Comparison of ENCODE assay signal across 13 cellular contexts in genomic region chr6:136644597-136644952, GRCh38.
A peak's percentile ranks its signal among the peaks of the same experiment; 100 is the strongest.
DNase-seq lines count a peak whose midpoint lies in the region; ATAC-seq, FAIRE-seq and TF ChIP-seq lines count a peak whose summit lies in the region.
"Had no signal": no experiment of that assay in that cellular context is flagged by ENCODE, and none has a peak within 500 bp of the region (broad histone marks: within the 10 kb centered on the region; RNA-seq: fewer than 3 reads in every experiment).

No MANE protein-coding gene starts in this region.

- TF ChIP-seq POLR2A in A549 (IDR thresholded peaks at IDR 0.05; ENCODE audit: low read length) (no peak), HCT116 (IDR thresholded peaks at IDR 0.05; ENCODE audit: borderline replicate concordance, extremely low read depth, insufficient read depth, insufficient read length) (no peak)

- WGBS in A549 (ENCODE audit: missing lambda C conversion rate) = 91% methylated on average over 4 of the region's 4 CpGs
- WGBS in pancreas, 2 donors = 78 to 83% methylated on average over 4 of the region's 4 CpGs

- H3K79me2 ChIP-seq in HCT116 (ENCODE audit: insufficient read depth, low read length) = no peaks in the 10 kb centered on the region
- no peaks in the 10 kb centered on the region for H3K79me2 ChIP-seq in astrocyte (ENCODE audit: insufficient read depth, low read length)

- H4K20me1 ChIP-seq in HCT116 (ENCODE audit: insufficient read depth) = no peaks in the 10 kb centered on the region
- H4K20me1 ChIP-seq in astrocyte (ENCODE audit: insufficient read depth, low read length) = no peaks in the 10 kb centered on the region

- CTCF ChIA-PET in A549 (lab: Yijun Ruan, JAX) = interaction anchor here (0.5 to 12.7 kb wide), 44 partner anchors 8 to 527 kb away, joined by 3 to 146 read pairs (median 5); partner anchors contain the start of genes MAP3K5 and SLC35D3
- CTCF ChIA-PET in HCT116 (lab: Charles Lee) = interaction anchor here (0.5 to 3.9 kb wide), 34 partner anchors 7 to 669 kb away, joined by 3 to 158 read pairs (median 4); partner anchors contain the start of gene MAP3K5

- TF ChIP-seq RAD21 in A549 (conservative IDR thresholded peaks at IDR 0.05 in 1 of 2, IDR thresholded peaks at IDR 0.05 in 1 of 2) = no peak
- TF ChIP-seq RAD21 in HCT116 (IDR thresholded peaks at IDR 0.05; ENCODE audit: low read depth) = no peak

- H3K4me2 ChIP-seq in A549 = 0 out of 3 replicates have a peak overlapping the region, but pooled peaks have one; percentile 18
- 0 out of 2 replicates have a peak overlapping the region, but pooled peaks have one; percentile 3 for H3K4me2 ChIP-seq in HCT116 (ENCODE audit: low read length)
- peak overlapping the region; percentile 49 for H3K4me2 ChIP-seq in astrocyte (ENCODE audit: low read length)

- RAD21 ChIA-PET in HCT116 (lab: Charles Lee; ENCODE audit: low non-redundant PET in 1 of 2, low total read pairs in 2 of 2, uncharacterized antibody in 2 of 2, unreplicated experiment in 2 of 2) = interaction anchor here (0.8 to 2.8 kb wide), 4 partner anchors 18 to 201 kb away, joined by 3 to 29 read pairs (median 12); partner anchors contain the start of gene MAP3K5 (in 2 of the 2)

- no TSS peak for BruUV-seq in HCT116 (replicated peaks; lab: Mats Ljungman, UMichigan)

- FAIRE-seq in A549 (lab: Jason Lieb, UNC) = no peak
- no peak for FAIRE-seq in astrocyte (lab: Jason Lieb, UNC)
- no peak for FAIRE-seq in pancreas (lab: Jason Lieb, UNC)
- FAIRE-seq: small intestine had no signal

- no peaks in the 10 kb centered on the region for H3K27me3 ChIP-seq in HCT116 (ENCODE audit: insufficient read depth, low read length)
- H3K27me3 ChIP-seq in astrocyte (ENCODE audit: insufficient read depth, low read length) = no peaks in the 10 kb centered on the region
- H3K27me3 ChIP-seq in pancreas = no peaks in the 10 kb centered on the region
- H3K27me3 ChIP-seq: tibial nerve had no signal

- no peak overlapping the region for H3K4me3 ChIP-seq in A549
- no peak overlapping the region for H3K4me3 ChIP-seq in HCT116 (replicated peaks in 1 of 2; ENCODE audit: low read depth in 1 of 2, low read length in 2 of 2)
- H3K4me3 ChIP-seq in astrocyte (ENCODE audit: insufficient read depth, low read depth, low read length) = no peak overlapping the region
- H3K4me3 ChIP-seq in pancreas = no peak overlapping the region
- H3K4me3 ChIP-seq: HAP-1, SK-N-MC, tibial nerve had no signal

- H3K9me3 Mint-ChIP-seq in astrocyte (ENCODE audit: unreplicated experiment) = no peaks in the 10 kb centered on the region
- H3K9me3 Mint-ChIP-seq: nephron had no signal

- H3K27ac Mint-ChIP-seq in astrocyte (ENCODE audit: unreplicated experiment) = no peak overlapping the region
- H3K27ac Mint-ChIP-seq in T-helper 17 cell = no peak overlapping the region
- H3K27ac Mint-ChIP-seq: nephron had no signal

- H3K4me1 ChIP-seq in A549 (0 out of 3 replicates have a peak, but pooled peaks cover 3% of the 10 kb centered on the region), HCT116 (ENCODE audit: control insufficient read depth in 1 of 2, insufficient read depth in 2 of 2, low read length in 2 of 2) (peaks cover 3 to 9% of the 10 kb centered on the region in 2 experiments; a peak in 3 of 4 replicates), astrocyte (ENCODE audit: insufficient read depth, low read length) (peaks cover 14% of the 10 kb centered on the region), pancreas (peaks cover 0 to 35% (median 14%) of the 10 kb centered on the region in 3 donors)

- no peak for TF ChIP-seq EP300 in A549 (IDR thresholded peaks at IDR 0.05)

- H3K9me2 ChIP-seq in HCT116 (ENCODE audit: insufficient read depth) = no peaks in the 10 kb centered on the region

- H3K9ac ChIP-seq in HCT116 (ENCODE audit: low read length) = no peak overlapping the region
- no peak overlapping the region for H3K9ac ChIP-seq in astrocyte (ENCODE audit: low read length)

- intact Hi-C loops in HCT116 (cut with micrococcal nuclease) (loop anchor here (1.0 kb wide), 2 partner anchors 149 to 283 kb away; no protein-coding TSS in a partner anchor), pancreas (cut with DNase I) (no loop called here)

- no peak for TF ChIP-seq CTCF in A549 (IDR thresholded peaks at IDR 0.05)
- no peak for TF ChIP-seq CTCF in HCT116 (IDR thresholded peaks at IDR 0.05 in 2 of 3, conservative IDR thresholded peaks at IDR 0.05 in 1 of 3; ENCODE audit: borderline replicate concordance in 1 of 3, insufficient read depth in 1 of 3, low read depth in 2 of 3, low read length in 2 of 3)
- no peak for TF ChIP-seq CTCF in astrocyte (IDR thresholded peaks at IDR 0.05; ENCODE audit: insufficient read depth, low read depth, low read length)
- TF ChIP-seq CTCF in pancreas (IDR thresholded peaks at IDR 0.05) = no peak

- H2AFZ ChIP-seq in HCT116 (ENCODE audit: low read depth, low read length, poor library complexity, severe bottlenecking) (no peak overlapping the region), astrocyte (ENCODE audit: low read depth, low read length) (peak overlapping the region; percentile 35)

- no peaks in the 10 kb centered on the region for H3K9me3 ChIP-seq in A549
- H3K9me3 ChIP-seq in HCT116 (ENCODE audit: control insufficient read depth in 1 of 2, insufficient read depth in 1 of 2, low read depth in 1 of 2, low read length in 2 of 2) = no peaks in the 10 kb centered on the region
- no peaks in the 10 kb centered on the region for H3K9me3 ChIP-seq in astrocyte (ENCODE audit: insufficient read depth, low read depth, low read length)
- no peaks in the 10 kb centered on the region for H3K9me3 ChIP-seq in pancreas
- no peaks in the 10 kb centered on the region for H3K9me3 ChIP-seq in T-helper 17 cell (ENCODE audit: control insufficient read depth, low read length, poor library complexity, severe bottlenecking)
- H3K9me3 ChIP-seq: HAP-1, tibial nerve had no signal

- H3K27me3 Mint-ChIP-seq in astrocyte (ENCODE audit: low read depth, unreplicated experiment) (no peaks in the 10 kb centered on the region), T-helper 17 cell (no peaks in the 10 kb centered on the region)

- DNase-seq in A549 (ENCODE audit: low read depth in 1 of 2, low spot score in 1 of 2) (no peak), HCT116 (ENCODE audit: low read depth, low spot score) (no peak), astrocyte (ENCODE audit: low read depth) (no peak), pancreas (no peak), T-helper 17 cell (no peak), T-helper 9 cell (no peak), NAMALWA (ENCODE audit: low spot score) (no peak)
- no peak for DNase-seq in stimulated activated CD4-positive, alpha-beta T cell treated with anti-CD3 and anti-CD28 coated beads, Interleukin-4, amount 100 ng/mL, for 24 hours

- H3K27ac ChIP-seq in A549 = no peak overlapping the region
- no peak overlapping the region for H3K27ac ChIP-seq in HCT116 (ENCODE audit: low read depth, low read length)
- H3K27ac ChIP-seq in astrocyte (ENCODE audit: low read depth, low read length) = no peak overlapping the region
- peak overlapping the region in 2 of 4 donors; percentile 24 to 63 for H3K27ac ChIP-seq in pancreas
- H3K27ac ChIP-seq: SK-N-MC had no signal

- ATAC-seq in A549 (peak; percentile 11 to 60; a peak in 3 of 6 replicates), HCT116 (peak; percentile 51), pancreas (peak in 3 of 4 donors; percentile 1 to 6 (median 3)), T-helper 17 cell (no peak)

- POLR2A ChIA-PET in A549 (lab: Yijun Ruan, JAX) (interaction anchor here (2.2 kb wide), 1 partner anchor 148 kb away, joined by 15 read pairs; the partner anchor contains the start of gene MAP3K5), HCT116 (lab: Charles Lee) (interaction anchor here (1.8 kb wide), 1 partner anchor 148 kb away, joined by 16 read pairs; the partner anchor contains the start of gene MAP3K5)

- H3K36me3 Mint-ChIP-seq in astrocyte (ENCODE audit: low read depth, unreplicated experiment) (no peaks in the 10 kb centered on the region), T-helper 17 cell (ENCODE audit: low read depth) (peaks cover 4% of the 10 kb centered on the region)

- H3K4me1 Mint-ChIP-seq in astrocyte (ENCODE audit: low read depth, unreplicated experiment) = peaks cover 4% of the 10 kb centered on the region
- peaks cover 2% of the 10 kb centered on the region for H3K4me1 Mint-ChIP-seq in T-helper 17 cell

- H3K4me3 Mint-ChIP-seq in astrocyte (ENCODE audit: unreplicated experiment) (no peak overlapping the region), T-helper 17 cell (no peak overlapping the region)
- H3K4me3 Mint-ChIP-seq: nephron had no signal

- no peaks in the 10 kb centered on the region for H3K36me3 ChIP-seq in HCT116 (ENCODE audit: control insufficient read depth in 1 of 2, insufficient read depth in 2 of 2, low read length in 2 of 2)
- no peaks in the 10 kb centered on the region for H3K36me3 ChIP-seq in astrocyte (ENCODE audit: insufficient read depth, low read length)
- no peaks in the 10 kb centered on the region for H3K36me3 ChIP-seq in pancreas
- H3K36me3 ChIP-seq: tibial nerve had no signal

TF ChIP-seq in A549, 52 proteins besides CTCF, POLR2A, EP300 and RAD21 (continues in another document):
- TF ChIP-seq MAX (IDR thresholded peaks at IDR 0.05) = no peak
- TF ChIP-seq CBX8 (IDR thresholded peaks at IDR 0.05) = no peak
- TF ChIP-seq TFCP2L1 (CRISPR knock-in tag; IDR thresholded peaks at IDR 0.05) = no peak
- TF ChIP-seq NFE2L2 (conservative IDR thresholded peaks at IDR 0.05; ENCODE audit: low read length) = no peak
- no peak for TF ChIP-seq HDAC2 (IDR thresholded peaks at IDR 0.05)

TF ChIP-seq in HCT116, 20 proteins besides CTCF, POLR2A, EP300 and RAD21:
- TF ChIP-seq CEBPB (IDR thresholded peaks at IDR 0.05; ENCODE audit: low read depth) (no peak), FOSL1 (IDR thresholded peaks at IDR 0.05; ENCODE audit: low read depth) (no peak), JUND (IDR thresholded peaks at IDR 0.05) (no peak)
